33 cellular contexts compared by ENCODE assay signal in the genomic region with DNA sequence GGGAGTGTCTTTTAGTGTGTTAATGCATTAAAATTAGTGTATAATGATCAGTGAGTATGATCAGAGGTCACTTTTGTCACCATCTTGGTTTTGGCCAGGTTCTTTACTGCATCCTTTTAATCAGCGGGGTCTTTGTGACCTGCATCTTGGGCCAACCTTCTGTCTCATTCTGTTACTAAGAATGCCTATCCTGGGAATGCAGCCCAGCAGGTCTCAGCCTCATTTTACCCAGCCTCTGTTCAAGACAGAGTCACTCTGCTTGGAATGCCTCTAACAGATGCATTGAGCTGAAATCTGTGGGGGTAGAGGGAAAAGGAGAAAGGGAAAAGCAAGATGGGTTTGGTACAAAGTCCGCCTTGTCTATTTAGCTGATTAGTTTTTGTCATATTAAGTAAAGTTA.
"Had no signal": no experiment of that assay in that cellular context is flagged by ENCODE, and none has a peak within 500 bp of the region (broad histone marks: within the 10 kb centered on the region; RNA-seq: fewer than 3 reads in every experiment).

No MANE protein-coding gene starts in this region.

- H3K9me3 ChIP-seq: adrenal gland, body of pancreas, breast epithelium had no signal

- H3K36me3 Mint-ChIP-seq: activated naive CD8-positive, alpha-beta T cell treated with anti-CD3 and anti-CD28 coated beads for 36 hours had no signal

- H3K4me3 Mint-ChIP-seq: activated B cell treated with CpG ODN at 0.5 μM for 24 hours; activated CD4-positive, alpha-beta memory T cell treated with anti-CD3 and anti-CD28 coated beads for 36 hours; activated CD4-positive, alpha-beta T cell treated with anti-CD3 and anti-CD28 coated beads, Interleukin-2, amount 10 ng/mL, durations not matched to agents 24 days and 14 days; activated CD8-positive, alpha-beta T cell treated with anti-CD3 and anti-CD28 coated beads for 36 hours; activated naive CD4-positive, alpha-beta T cell treated with anti-CD3 and anti-CD28 coated beads for 36 hours; activated naive CD8-positive, alpha-beta T cell treated with anti-CD3 and anti-CD28 coated beads for 36 hours; activated T-cell treated with anti-CD3 and anti-CD28 coated beads, Interleukin-2, amount 50 U/mL, for 4 hours; activated T-cell treated with anti-CD3 and anti-CD28 coated beads, Interleukin-2, amount 50 U/mL, for 72 hours; activated T-helper 1 cell treated with anti-CD3 and anti-CD28 coated beads, Interleukin-12 subunit alpha, Interleukin-12 subunit beta, Interleukin-2, Interleukin-4 antibody, amounts not matched to agents 30 ng/mL and 10 ng/mL and 1 ng/mL, durations not matched to agents 14 hours and 24 hours and 36 hours; activated T-helper 17 cell treated with anti-CD3 and anti-CD28 coated beads, Interleukin-2, amount 50 U/mL, for 72 hours; T-helper 1 cell treated with Interleukin-12 subunit alpha and Interleukin-12 subunit beta and Interleukin-4 antibody, amounts not matched to agents 30 μg/mL and 1 μg/mL, for 36 hours; T-helper 2 cell treated with Interferon-gamma antibody and Interleukin-4, amounts not matched to agents 5 μg/mL and 100 μg/mL, for 36 hours had no signal

- H3K4me1 Mint-ChIP-seq: activated T-helper 17 cell treated with anti-CD3 and anti-CD28 coated beads, Interleukin-2, amount 50 U/mL, for 72 hours had no signal

- H3K9me3 Mint-ChIP-seq: activated B cell treated with CpG ODN at 0.5 μM for 24 hours; activated CD4-positive, alpha-beta memory T cell treated with anti-CD3 and anti-CD28 coated beads for 36 hours; activated CD4-positive, alpha-beta T cell treated with anti-CD3 and anti-CD28 coated beads, Interleukin-2, amount 10 ng/mL, durations not matched to agents 24 days and 14 days; activated CD8-positive, alpha-beta T cell treated with anti-CD3 and anti-CD28 coated beads for 36 hours; activated naive CD4-positive, alpha-beta T cell treated with anti-CD3 and anti-CD28 coated beads for 36 hours; activated naive CD4-positive, alpha-beta T cell treated with anti-CD3 and anti-CD28 coated beads, Interleukin-2, amount 50 U/mL, for 72 hours; activated naive CD8-positive, alpha-beta T cell treated with anti-CD3 and anti-CD28 coated beads for 36 hours; activated T-cell treated with anti-CD3 and anti-CD28 coated beads, Interleukin-2, amount 50 U/mL, for 4 hours; activated T-cell treated with anti-CD3 and anti-CD28 coated beads, Interleukin-2, amount 50 U/mL, for 72 hours; activated T-helper 1 cell treated with anti-CD3 and anti-CD28 coated beads, Interleukin-12 subunit alpha, Interleukin-12 subunit beta, Interleukin-2, Interleukin-4 antibody, amounts not matched to agents 30 ng/mL and 10 ng/mL and 1 ng/mL, durations not matched to agents 14 hours and 24 hours and 36 hours; activated T-helper 17 cell treated with anti-CD3 and anti-CD28 coated beads, Interleukin-2, amount 50 U/mL, for 72 hours; T-helper 1 cell treated with Interleukin-12 subunit alpha and Interleukin-12 subunit beta and Interleukin-4 antibody, amounts not matched to agents 30 μg/mL and 1 μg/mL, for 36 hours; T-helper 2 cell treated with Interferon-gamma antibody and Interleukin-4, amounts not matched to agents 5 μg/mL and 100 μg/mL, for 36 hours had no signal

- H3K27me3 Mint-ChIP-seq: activated B cell treated with CpG ODN at 0.5 μM for 24 hours; activated CD4-positive, alpha-beta memory T cell treated with anti-CD3 and anti-CD28 coated beads for 36 hours; activated CD8-positive, alpha-beta T cell treated with anti-CD3 and anti-CD28 coated beads for 36 hours; activated naive CD8-positive, alpha-beta T cell treated with anti-CD3 and anti-CD28 coated beads for 36 hours had no signal

- H3K27ac Mint-ChIP-seq: activated B cell treated with CpG ODN at 0.5 μM for 24 hours; activated CD4-positive, alpha-beta memory T cell treated with anti-CD3 and anti-CD28 coated beads for 36 hours; activated CD8-positive, alpha-beta T cell treated with anti-CD3 and anti-CD28 coated beads for 36 hours; activated naive CD4-positive, alpha-beta T cell treated with anti-CD3 and anti-CD28 coated beads for 36 hours; activated naive CD4-positive, alpha-beta T cell treated with anti-CD3 and anti-CD28 coated beads, Interleukin-2, amount 50 U/mL, for 72 hours; activated naive CD8-positive, alpha-beta T cell treated with anti-CD3 and anti-CD28 coated beads for 36 hours; activated T-cell treated with anti-CD3 and anti-CD28 coated beads, Interleukin-2, amount 50 U/mL, for 72 hours; activated T-helper 1 cell treated with anti-CD3 and anti-CD28 coated beads, Interleukin-12 subunit alpha, Interleukin-12 subunit beta, Interleukin-2, Interleukin-4 antibody, amounts not matched to agents 30 ng/mL and 10 ng/mL and 1 ng/mL, durations not matched to agents 14 hours and 24 hours and 36 hours; activated T-helper 17 cell treated with anti-CD3 and anti-CD28 coated beads, Interleukin-2, amount 50 U/mL, for 72 hours; T-helper 1 cell treated with Interleukin-12 subunit alpha and Interleukin-12 subunit beta and Interleukin-4 antibody, amounts not matched to agents 30 μg/mL and 1 μg/mL, for 36 hours; T-helper 2 cell treated with Interferon-gamma antibody and Interleukin-4, amounts not matched to agents 5 μg/mL and 100 μg/mL, for 36 hours had no signal

- ATAC-seq: activated CD8-positive, alpha-beta T cell treated with anti-CD3 and anti-CD28 coated beads for 36 hours; activated naive CD4-positive, alpha-beta T cell treated with anti-CD3 and anti-CD28 coated beads, Interleukin-2, amount 50 U/mL, for 72 hours; activated T-cell treated with anti-CD3 and anti-CD28 coated beads, Interleukin-2, amount 50 U/mL, for 4 hours; activated T-cell treated with anti-CD3 and anti-CD28 coated beads, Interleukin-2, amount 50 U/mL, for 72 hours; activated T-helper 17 cell treated with anti-CD3 and anti-CD28 coated beads, Interleukin-2, amount 50 U/mL, for 72 hours; body of pancreas had no signal

- DNase-seq: activated B cell treated with CpG ODN at 0.5 μM for 24 hours; activated CD4-positive, alpha-beta memory T cell treated with anti-CD3 and anti-CD28 coated beads for 36 hours; activated CD4-positive, alpha-beta T cell treated with anti-CD3 and anti-CD28 coated beads for 4 hours; activated CD4-positive, alpha-beta T cell treated with anti-CD3 and anti-CD28 coated beads, Interleukin-2, amount 10 ng/mL, durations not matched to agents 24 days and 14 days; activated CD4-positive, alpha-beta T cell treated with anti-CD3 and anti-CD28 coated beads, Interleukin-2, amount 50 U/mL, for 1 hour; activated CD4-positive, alpha-beta T cell treated with anti-CD3 and anti-CD28 coated beads, Interleukin-2, amount 50 U/mL, for 4 hours; activated CD4-positive, CD25-positive, alpha-beta regulatory T cell treated with anti-CD3 and anti-CD28 coated beads, Interleukin-2, amount 50 U/mL, for 72 hours; activated CD8-positive, alpha-beta memory T cell treated with anti-CD3 and anti-CD28 coated beads, Interleukin-2, amount 50 U/mL, for 4 hours; activated CD8-positive, alpha-beta T cell treated with anti-CD3 and anti-CD28 coated beads for 36 hours; activated effector memory CD4-positive, alpha-beta T cell treated with anti-CD3 and anti-CD28 coated beads, Interleukin-2, amount 50 U/mL, for 16 hours; activated gamma-delta T cell treated with Interleukin-2 at 50 U/mL for 16 hours; activated naive CD4-positive, alpha-beta T cell; activated naive CD4-positive, alpha-beta T cell treated with anti-CD3 and anti-CD28 coated beads for 36 hours; activated naive CD4-positive, alpha-beta T cell treated with anti-CD3 and anti-CD28 coated beads, Interleukin-2, amount 50 U/mL, for 16 hours; activated naive CD8-positive, alpha-beta T cell treated with anti-CD3 and anti-CD28 coated beads for 36 hours; activated T-cell treated with anti-CD3 and anti-CD28 coated beads for 4 hours; activated T-cell treated with anti-CD3 and anti-CD28 coated beads, Interleukin-2, amount 50 U/mL, for 1 hour; activated T-cell treated with anti-CD3 and anti-CD28 coated beads, Interleukin-2, amount 50 U/mL, for 4 hours; activated T-cell treated with anti-CD3 and anti-CD28 coated beads, Interleukin-2, amount 50 U/mL, for 72 hours; adrenal gland; amniotic stem cell; aorta; body of pancreas; brain microvascular endothelial cell; central memory CD4-positive, alpha-beta T cell; T-helper 1 cell; T-helper 9 cell had no signal
